ENCODE assay signal across 11 cellular contexts in genomic region chr12:25388216-25388615, GRCh38.
A peak's percentile ranks its signal among the peaks of the same experiment; 100 is the strongest.
DNase-seq lines count a peak whose midpoint lies in the region; ATAC-seq and TF ChIP-seq lines count a peak whose summit lies in the region.
"Had no signal": no experiment of that assay in that cellular context is flagged by ENCODE, and none has a peak within 500 bp of the region (broad histone marks: within the 10 kb centered on the region; RNA-seq: fewer than 3 reads in every experiment).

No MANE protein-coding gene starts in this region.

- intact Hi-C loops in activated CD8-positive, alpha-beta T cell treated with anti-CD3 and anti-CD28 coated beads for 36 hours (cut with micrococcal nuclease) = loop anchor here (1.0 kb wide), 1 partner anchor 147 kb away; no protein-coding TSS in a partner anchor
- intact Hi-C loops in left ventricle myocardium inferior (cut with micrococcal nuclease) (no loop called here), prostate gland (cut with DNase I) (no loop called here)

- TF ChIP-seq POLR2A in prostate gland (IDR thresholded peaks at IDR 0.05) = no peak

- H3K4me3 Mint-ChIP-seq in activated CD8-positive, alpha-beta T cell treated with anti-CD3 and anti-CD28 coated beads for 36 hours = peak overlapping the region; percentile 4
- H3K4me3 Mint-ChIP-seq in memory B cell = no peak overlapping the region

- H3K4me1 ChIP-seq in left ventricle myocardium inferior = peaks cover 12% of the 10 kb centered on the region
- no peaks in the 10 kb centered on the region for H3K4me1 ChIP-seq in prostate gland (replicated peaks)
- H3K4me1 ChIP-seq: testis had no signal

- peak overlapping the region; percentile 63 for H3K27ac Mint-ChIP-seq in activated CD8-positive, alpha-beta T cell treated with anti-CD3 and anti-CD28 coated beads for 36 hours
- H3K27ac Mint-ChIP-seq in memory B cell = peak overlapping the region; percentile 100

- TF ChIP-seq CTCF in GM20000 (IDR thresholded peaks at IDR 0.05; ENCODE audit: extremely low read depth, missing control alignments) = no peak
- TF ChIP-seq CTCF in activated CD8-positive, alpha-beta T cell treated with anti-CD3 and anti-CD28 coated beads for 36 hours (IDR thresholded peaks at IDR 0.05) = no peak
- TF ChIP-seq CTCF in left ventricle myocardium inferior (IDR thresholded peaks at IDR 0.05; ENCODE audit: borderline replicate concordance) = no peak
- TF ChIP-seq CTCF in prostate gland (IDR thresholded peaks at IDR 0.05) = no peak

- POLR2A ChIA-PET in activated CD8-positive, alpha-beta T cell treated with anti-CD3 and anti-CD28 coated beads for 36 hours (lab: Charles Lee) = interaction anchor here (1.1 to 1.9 kb wide), 4 partner anchors 137 to 178 kb away, joined by 4 to 7 read pairs (median 5); no protein-coding TSS in a partner anchor

- H3K9me3 ChIP-seq in left ventricle myocardium inferior (replicated peaks) = no peaks in the 10 kb centered on the region
- no peaks in the 10 kb centered on the region for H3K9me3 ChIP-seq in prostate gland
- H3K9me3 ChIP-seq: testis had no signal

- WGBS in prostate gland = 77% methylated on average over 5 of the region's 5 CpGs

- peaks cover 32% of the 10 kb centered on the region for H3K4me1 Mint-ChIP-seq in activated CD8-positive, alpha-beta T cell treated with anti-CD3 and anti-CD28 coated beads for 36 hours (ENCODE audit: low read depth)
- H3K4me1 Mint-ChIP-seq in memory B cell = peaks cover 9% of the 10 kb centered on the region

- H3K27me3 Mint-ChIP-seq in activated CD8-positive, alpha-beta T cell treated with anti-CD3 and anti-CD28 coated beads for 36 hours = peaks cover 2% of the 10 kb centered on the region
- no peaks in the 10 kb centered on the region for H3K27me3 Mint-ChIP-seq in memory B cell
- H3K27me3 Mint-ChIP-seq: activated B cell treated with CpG ODN at 0.5 μM for 24 hours had no signal

- CTCF ChIA-PET in activated CD8-positive, alpha-beta T cell treated with anti-CD3 and anti-CD28 coated beads for 36 hours (lab: Charles Lee) = interaction anchor here (0.6 to 1.8 kb wide), 18 partner anchors 9 to 735 kb away, joined by 3 to 18 read pairs (median 4); no protein-coding TSS in a partner anchor

- H3K36me3 ChIP-seq in left ventricle myocardium inferior = no peaks in the 10 kb centered on the region
- H3K36me3 ChIP-seq in prostate gland = no peaks in the 10 kb centered on the region

- H3K4me3 ChIP-seq in left ventricle myocardium inferior (no peak overlapping the region), prostate gland (no peak overlapping the region)
- H3K4me3 ChIP-seq: smooth muscle cell, testis had no signal

- peak; percentile 20 for ATAC-seq in activated CD8-positive, alpha-beta T cell treated with anti-CD3 and anti-CD28 coated beads for 36 hours
- no peak for ATAC-seq in memory B cell (ENCODE audit: low read depth)

- no peaks in the 10 kb centered on the region for H3K27me3 ChIP-seq in left ventricle myocardium inferior (ENCODE audit: low read depth)
- no peaks in the 10 kb centered on the region for H3K27me3 ChIP-seq in prostate gland (replicated peaks; ENCODE audit: insufficient read depth)
- H3K27me3 ChIP-seq: testis had no signal

- H3K9me3 Mint-ChIP-seq in activated CD8-positive, alpha-beta T cell treated with anti-CD3 and anti-CD28 coated beads for 36 hours = no peaks in the 10 kb centered on the region
- H3K9me3 Mint-ChIP-seq in memory B cell = no peaks in the 10 kb centered on the region
- H3K9me3 Mint-ChIP-seq: activated B cell treated with CpG ODN at 0.5 μM for 24 hours had no signal

- no peaks in the 10 kb centered on the region for H3K36me3 Mint-ChIP-seq in activated CD8-positive, alpha-beta T cell treated with anti-CD3 and anti-CD28 coated beads for 36 hours (ENCODE audit: low read depth)
- H3K36me3 Mint-ChIP-seq in memory B cell = no peaks in the 10 kb centered on the region

- H3K27ac ChIP-seq in left ventricle myocardium inferior (replicated peaks) (no peak overlapping the region), prostate gland (no peak overlapping the region)
- H3K27ac ChIP-seq: testis had no signal

- DNase-seq in Daoy (ENCODE audit: low read depth) (peak; percentile 13), GM20000 (ENCODE audit: low spot score) (peak; percentile 43), memory B cell (ENCODE audit: low spot score in 2 of 2) (no peak), GM19240 (ENCODE audit: insufficient read length, low spot score) (no peak), mucosa of gallbladder (ENCODE audit: low spot score) (no peak), left ventricle myocardium inferior (no peak), prostate gland (ENCODE audit: low spot score) (no peak)
- peak; percentile 83 for DNase-seq in activated CD8-positive, alpha-beta T cell treated with anti-CD3 and anti-CD28 coated beads for 36 hours

Comparison
In these comparisons a context has a peak if more than half of its experiments do, and no peak if none do; other contexts are left out.
1. DNase-seq: peak in Daoy (single experiment), GM20000 (single experiment) and activated CD8-positive, alpha-beta T cell treated with anti-CD3 and anti-CD28 coated beads for 36 hours (single experiment); none in memory B cell (0 of 2), GM19240 (single experiment), mucosa of gallbladder (single experiment), left ventricle myocardium inferior (single experiment) and prostate gland (single experiment).